11 cellular contexts compared by ENCODE assay signal in genomic region chr9:21959268-21959667, GRCh38. TPM values are rescaled to one million over a fixed set of nuclear protein-coding genes. Genes with fewer than 3 reads are reported as not detected.
A peak's percentile ranks its signal among the peaks of the same experiment; 100 is the strongest.
DNase-seq lines count a peak whose midpoint lies in the region; ATAC-seq, FAIRE-seq and TF ChIP-seq lines count a peak whose summit lies in the region.
"Not testable (repeated sequence)": the region's sequence is repeated elsewhere in the genome, so short reads cannot be mapped to it uniquely, and the experiment has no call there.
"Had no signal": no experiment of that assay in that cellular context is flagged by ENCODE, and none has a peak within 500 bp of the region (broad histone marks: within the 10 kb centered on the region; RNA-seq: fewer than 3 reads in every experiment).

No MANE protein-coding gene starts in this region.

- WGBS in testis, 2 donors: 61 to 77% methylated on average over 9 to 33 of the region's 33 CpGs

- TF ChIP-seq POLR2A in testis (IDR thresholded peaks at IDR 0.05): not testable (repeated sequence)

- H3K4me3 ChIP-seq in H7 (ENCODE audit: insufficient read depth, low read depth, low read length) (peak overlapping the region; percentile 2; the same call in 1 of the 2 replicates), testis (peak overlapping the region; percentile 12 to 39)
- not testable (repeated sequence) for H3K4me3 ChIP-seq in kidney (ENCODE audit: low read length in 2 of 2); upper lobe of right lung

- intact Hi-C loops in kidney (cut with DNase I); testis (cut with DNase I; ENCODE audit: low total_unique reads); upper lobe of right lung (cut with DNase I): not testable (repeated sequence)

- peaks cover 15% of the 10 kb centered on the region for H3K27me3 ChIP-seq in H7 (ENCODE audit: control insufficient read depth, insufficient read depth, low read length)
- not testable (repeated sequence) for H3K27me3 ChIP-seq in testis
- peaks cover 29% of the 10 kb centered on the region for H3K27me3 ChIP-seq in upper lobe of right lung

- not testable (repeated sequence) for H3K9me3 ChIP-seq in kidney (ENCODE audit: control insufficient read depth in 1 of 2, low read length in 2 of 2); testis; upper lobe of right lung

- not testable (repeated sequence) for H3K27ac ChIP-seq in kidney (ENCODE audit: low read depth in 2 of 2, low read length in 2 of 2); testis; upper lobe of right lung

- DNase-seq in H7, testis: not testable (repeated sequence)
- DNase-seq in kidney (peak; percentile 53), upper lobe of right lung (peak; percentile 30)

- not testable (repeated sequence) for TF ChIP-seq CTCF in kidney (IDR thresholded peaks at IDR 0.05; ENCODE audit: borderline replicate concordance, extremely low read depth, insufficient read depth); testis (IDR thresholded peaks at IDR 0.05); upper lobe of right lung (IDR thresholded peaks at IDR 0.05)

- not testable (repeated sequence) for H3K36me3 ChIP-seq in H7 (replicated peaks; ENCODE audit: control insufficient read depth, insufficient read depth, low read length); kidney (ENCODE audit: control insufficient read depth in 1 of 2, insufficient read depth in 2 of 2, low read length in 2 of 2); testis (ENCODE audit: low read depth, missing control alignments); upper lobe of right lung

- not testable (repeated sequence) for ATAC-seq in upper lobe of right lung

- FAIRE-seq in kidney (lab: Jason Lieb, UNC): not testable (repeated sequence)

- H3K9ac ChIP-seq in kidney (ENCODE audit: low read length in 2 of 2): not testable (repeated sequence)

- H3K4me1 ChIP-seq in kidney (ENCODE audit: control insufficient read depth in 1 of 2, insufficient read depth in 1 of 2, low read depth in 1 of 2, low read length in 2 of 2); testis; upper lobe of right lung: not testable (repeated sequence)

RNA-seq across cellular contexts. Expression of gene CDKN2A, which starts 34.9 kb away (rescaled TPM):
- not detected in 2 replicates for total RNA-seq in H7 (2014; rRNA removed; shearing (Covaris generic))
- total RNA-seq in kidney (4.1 TPM), testis (10 to 100 TPM; 20.4 to 67.5 TPM), upper lobe of right lung (5.1 TPM)
- polyA plus RNA-seq in kidney (ENCODE audit: insufficient read depth, low read depth, low replicate concordance) (not detected), testis (ENCODE audit: insufficient read depth, low read depth, low replicate concordance) (12.9 TPM)
- total RNA-seq: A172, A673, Daoy had no signal
- polyA plus RNA-seq: A549 had no signal

RNA-seq across cellular contexts. Expression of gene CDKN2B-AS1, which starts 35.3 kb away (rescaled TPM):
- 0.07 TPM in 1 of 2 replicates, not detected in the other for total RNA-seq in H7 (2014; rRNA removed; shearing (Covaris generic))
- total RNA-seq in kidney (0.82 TPM), testis (1 to 10 TPM; 3.0 to 3.5 TPM), upper lobe of right lung (2.3 TPM)
- polyA plus RNA-seq in kidney (ENCODE audit: insufficient read depth, low read depth, low replicate concordance) (not detected), testis (ENCODE audit: insufficient read depth, low read depth, low replicate concordance) (2.2 TPM)
- total RNA-seq: A172, A673, Daoy had no signal
- polyA plus RNA-seq: A549; CD8-positive, alpha-beta memory T cell had no signal

RNA-seq across cellular contexts. Expression of gene CDKN2B, which starts 49.8 kb away (rescaled TPM):
- total RNA-seq in H7 (2014; rRNA removed; shearing (Covaris generic)): 0.76 TPM in 1 of 2 replicates, not detected in the other
- total RNA-seq in kidney (1.8 TPM), testis (10 to 100 TPM; 17.3 to 28.7 TPM), upper lobe of right lung (31.3 TPM)
- polyA plus RNA-seq in kidney (ENCODE audit: insufficient read depth, low read depth, low replicate concordance) (0.30 TPM), testis (ENCODE audit: insufficient read depth, low read depth, low replicate concordance) (11.8 TPM)
- total RNA-seq: A172; A673; CD4-positive, alpha-beta T cell; CD8-positive, alpha-beta T cell; Daoy had no signal
- polyA plus RNA-seq: A549 had no signal
